9 cellular contexts compared by ENCODE assay signal in genomic region chrX:107712231-107713204, GRCh38.
A peak's percentile ranks its signal among the peaks of the same experiment; 100 is the strongest.
DNase-seq lines count a peak whose midpoint lies in the region; ATAC-seq, FAIRE-seq and TF ChIP-seq lines count a peak whose summit lies in the region.
"Had no signal": no experiment of that assay in that cellular context is flagged by ENCODE, and none has a peak within 500 bp of the region (broad histone marks: within the 10 kb centered on the region; RNA-seq: fewer than 3 reads in every experiment).

No MANE protein-coding gene starts in this region.

- H3K36me3 ChIP-seq in sigmoid colon = peaks cover 13 to 33% (median 16%) of the 10 kb centered on the region in 4 donors

- FAIRE-seq in frontal cortex (lab: Jason Lieb, UNC) = no peak
- FAIRE-seq: HTR-8/SVneo had no signal

- WGBS in sigmoid colon, 2 donors = 78 to 82% methylated on average over 13 of the region's 13 CpGs

- no peak for DNase-seq in activated T-cell treated with anti-CD3 and anti-CD28 coated beads, Interleukin-2, amount 50 U/mL, for 4 hours
- DNase-seq in fibroblast of the aortic adventitia (ENCODE audit: low read depth) (peak; percentile 31), sigmoid colon (peak; percentile 76), EL (no peak), NOMO-1 (lab: John Stamatoyannopoulos, UW; ENCODE audit: unreplicated experiment in 2 of 2) (no peak), frontal cortex (ENCODE audit: low spot score in 2 of 2) (no peak)

- no peaks in the 10 kb centered on the region for H3K9me3 ChIP-seq in sigmoid colon

- peaks cover 0 to 42% (median 27%) of the 10 kb centered on the region in 4 donors for H3K4me1 ChIP-seq in sigmoid colon

- TF ChIP-seq CTCF in fibroblast of the aortic adventitia (IDR thresholded peaks at IDR 0.05; ENCODE audit: insufficient read depth, low read length) (no peak), sigmoid colon (IDR thresholded peaks at IDR 0.05) (no peak)

- TF ChIP-seq POLR2A in GM18505 (IDR thresholded peaks at IDR 0.05; ENCODE audit: borderline replicate concordance, extremely low read depth, insufficient read depth, insufficient read length) (peak; percentile 33), sigmoid colon (IDR thresholded peaks at IDR 0.05) (peak in 1 of 2 donors; percentile 19)

- H3K27me3 Mint-ChIP-seq in activated T-cell treated with anti-CD3 and anti-CD28 coated beads, Interleukin-2, amount 50 U/mL, for 4 hours (ENCODE audit: low read depth) = no peaks in the 10 kb centered on the region

- no peaks in the 10 kb centered on the region for H3K9me3 Mint-ChIP-seq in activated T-cell treated with anti-CD3 and anti-CD28 coated beads, Interleukin-2, amount 50 U/mL, for 4 hours

- peak overlapping the region; percentile 91 to 98 (median 94) for H3K27ac ChIP-seq in sigmoid colon

- H3K36me3 Mint-ChIP-seq in activated T-cell treated with anti-CD3 and anti-CD28 coated beads, Interleukin-2, amount 50 U/mL, for 4 hours (ENCODE audit: insufficient read depth) = peaks cover 8% of the 10 kb centered on the region

- intact Hi-C loops in sigmoid colon (cut with DNase I) = loop anchor here (2.0 to 10.0 kb wide), 2 partner anchors 34 to 818 kb away; no protein-coding TSS in a partner anchor

- H3K4me3 Mint-ChIP-seq in activated T-cell treated with anti-CD3 and anti-CD28 coated beads, Interleukin-2, amount 50 U/mL, for 4 hours = peak overlapping the region; percentile 56

- TF ChIP-seq EP300 in sigmoid colon (IDR thresholded peaks at IDR 0.05) = no peak

- H3K4me3 ChIP-seq in fibroblast of the aortic adventitia (ENCODE audit: low read depth, low read length) = no peak overlapping the region
- peak overlapping the region in 3 of 4 donors; percentile 67 to 79 (median 78) for H3K4me3 ChIP-seq in sigmoid colon

- H3K27me3 ChIP-seq in sigmoid colon = no peaks in the 10 kb centered on the region

- peaks cover 64% of the 10 kb centered on the region for H3K4me1 Mint-ChIP-seq in activated T-cell treated with anti-CD3 and anti-CD28 coated beads, Interleukin-2, amount 50 U/mL, for 4 hours (ENCODE audit: low read depth)

- ATAC-seq in GM18505 (IDR thresholded peaks at IDR 0.05; ENCODE audit: unreplicated experiment) = no peak
- ATAC-seq in activated T-cell treated with anti-CD3 and anti-CD28 coated beads, Interleukin-2, amount 50 U/mL, for 4 hours = no peak
- ATAC-seq in HG03196 (IDR thresholded peaks at IDR 0.05; ENCODE audit: unreplicated experiment) = no peak

Comparison
In these comparisons a context has a peak if more than half of its experiments do, and no peak if none do; other contexts are left out.
1. DNase-seq: peak in fibroblast of the aortic adventitia (single experiment) and sigmoid colon (single experiment); none in activated T-cell treated with anti-CD3 and anti-CD28 coated beads, Interleukin-2, amount 50 U/mL, for 4 hours (single experiment), EL (single experiment), NOMO-1 (0 of 2) and frontal cortex (0 of 2).